1 cellular context compared by ENCODE assay signal in genomic region chr2:101272045-101272784, GRCh38.
TF ChIP-seq lines count a peak whose summit lies in the region.

No MANE protein-coding gene starts in this region.

TF ChIP-seq in GM23338, 12 proteins besides CTCF, POLR2A, EP300 and RAD21 (continued from another document):
- TF ChIP-seq ZNF462 (CRISPR knock-in tag; IDR thresholded peaks at IDR 0.05), result no peak
- no peak for TF ChIP-seq JUNB (IDR thresholded peaks at IDR 0.05; ENCODE audit: unreplicated experiment)
- no peak for TF ChIP-seq NANOG (IDR thresholded peaks at IDR 0.05; ENCODE audit: borderline replicate concordance)
- no peak for TF ChIP-seq ZNF331 (CRISPR knock-in tag; IDR thresholded peaks at IDR 0.05; ENCODE audit: low read depth)
- no peak for TF ChIP-seq CREB1 (CRISPR knock-in tag; IDR thresholded peaks at IDR 0.05; ENCODE audit: low read depth)
- TF ChIP-seq REST (IDR thresholded peaks at IDR 0.05; ENCODE audit: unreplicated experiment), result no peak
- no peak for TF ChIP-seq ZNF114 (CRISPR knock-in tag; IDR thresholded peaks at IDR 0.05)
- no peak for TF ChIP-seq POLR2AphosphoS5 (IDR thresholded peaks at IDR 0.05; ENCODE audit: low read depth)
- TF ChIP-seq STAT1 (IDR thresholded peaks at IDR 0.05; ENCODE audit: unreplicated experiment), result no peak
- TF ChIP-seq EZH2 (IDR thresholded peaks at IDR 0.05; ENCODE audit: low read depth, unreplicated experiment), result no peak
- no peak for TF ChIP-seq ETS1 (IDR thresholded peaks at IDR 0.05)
